27 cellular contexts compared by ENCODE assay signal in genomic region chr5:160445132-160445531, GRCh38. TPM values are rescaled to one million over a fixed set of nuclear protein-coding genes. Genes with fewer than 3 reads are reported as not detected.
DNase-seq lines count a peak whose midpoint lies in the region; ATAC-seq and TF ChIP-seq lines count a peak whose summit lies in the region.
"Had no signal": no experiment of that assay in that cellular context is flagged by ENCODE, and none has a peak within 500 bp of the region (broad histone marks: within the 10 kb centered on the region; RNA-seq: fewer than 3 reads in every experiment).

No MANE protein-coding gene starts in this region.

- no peak overlapping the region for H3K4me3 Mint-ChIP-seq in activated T-cell treated with anti-CD3 and anti-CD28 coated beads, Interleukin-2, amount 50 U/mL, for 72 hours
- H3K4me3 Mint-ChIP-seq in WTC11 (no peak overlapping the region), progenitor cell of endocrine pancreas (ENCODE audit: low read depth) (no peak overlapping the region)
- H3K4me3 Mint-ChIP-seq: activated naive CD8-positive, alpha-beta T cell treated with anti-CD3 and anti-CD28 coated beads, Interleukin-2, amount 10 ng/mL, durations not matched to agents 7 days and 5 days; H9; naive thymus-derived CD8-positive, alpha-beta T cell had no signal

- POLR2A ChIA-PET in WTC11 (lab: Charles Lee) = no interaction called here

- ATAC-seq in activated T-cell treated with anti-CD3 and anti-CD28 coated beads, Interleukin-2, amount 50 U/mL, for 72 hours (replicated peaks in 1 of 2) = no peak
- ATAC-seq in HG02678 (IDR thresholded peaks at IDR 0.05; ENCODE audit: unreplicated experiment) (peak; percentile 53), HG03175 (IDR thresholded peaks at IDR 0.05; ENCODE audit: unreplicated experiment) (peak; percentile 43), WTC11 (no peak)
- ATAC-seq: naive thymus-derived CD8-positive, alpha-beta T cell; upper lobe of right lung had no signal

- DNase-seq in activated T-cell treated with anti-CD3 and anti-CD28 coated beads, Interleukin-2, amount 50 U/mL, for 72 hours = no peak
- no peak for DNase-seq in activated T-cell treated with anti-CD3 and anti-CD28 coated beads, Interleukin-2, amount 50 U/mL, for 1 hour
- DNase-seq in KBM-7 = no peak
- DNase-seq in AG08396 (ENCODE audit: low spot score) = no peak
- DNase-seq in WTC11 (ENCODE audit: low spot score) = no peak
- no peak for DNase-seq in progenitor cell of endocrine pancreas (ENCODE audit: low spot score, unreplicated experiment)
- DNase-seq: activated CD4-positive, alpha-beta T cell treated with anti-CD3 and anti-CD28 coated beads, Interleukin-2, amount 50 U/mL, for 48 hours; activated CD8-positive, alpha-beta memory T cell treated with anti-CD3 and anti-CD28 coated beads, Interleukin-2, amount 50 U/mL, for 48 hours; activated effector memory CD4-positive, alpha-beta T cell treated with Interleukin-2 at 50 U/mL for 16 hours; activated naive CD8-positive, alpha-beta T cell treated with anti-CD3 and anti-CD28 coated beads, Interleukin-2, amount 10 ng/mL, durations not matched to agents 7 days and 5 days; caudate nucleus; dermis blood vessel endothelial cell; DMS53; GDM1; H9; KG1; left ventricle myocardium inferior; naive thymus-derived CD8-positive, alpha-beta T cell; NCI-H1417 treated with DMSO at 0.1 percent for 48 hours; NCI-H446 treated with DMSO at 0.1 percent for 48 hours; occipital lobe; SK-N-SH; stimulated activated CD4-positive, alpha-beta T cell treated with anti-CD3 and anti-CD28 coated beads, Interleukin-1b, Interleukin-23, amount 100 ng/mL, for 48 hours; T-helper 2 cell; upper lobe of right lung had no signal

- peaks cover 2 to 3% of the 10 kb centered on the region in 2 donors for H3K9me3 Mint-ChIP-seq in activated T-cell treated with anti-CD3 and anti-CD28 coated beads, Interleukin-2, amount 50 U/mL, for 72 hours
- H3K9me3 Mint-ChIP-seq in WTC11 (peaks cover 18% of the 10 kb centered on the region; the same call in 1 of the 2 replicates), progenitor cell of endocrine pancreas (ENCODE audit: low read depth) (peaks cover 11% of the 10 kb centered on the region)

- peaks cover 0 to 3% of the 10 kb centered on the region in 2 donors for H3K36me3 Mint-ChIP-seq in activated T-cell treated with anti-CD3 and anti-CD28 coated beads, Interleukin-2, amount 50 U/mL, for 72 hours (ENCODE audit: insufficient read depth in 2 of 2)
- H3K36me3 Mint-ChIP-seq in WTC11 (no peaks in the 10 kb centered on the region), progenitor cell of endocrine pancreas (ENCODE audit: insufficient read depth) (no peaks in the 10 kb centered on the region)
- H3K36me3 Mint-ChIP-seq: naive thymus-derived CD8-positive, alpha-beta T cell had no signal

- in situ Hi-C loops in KBM-7 (cut with MboI; ENCODE audit: low pct_unique_long_range_greater_than_20kb, low sequenced_read_pairs) = no loop called here

- TF ChIP-seq CTCF in WTC11 (IDR thresholded peaks at IDR 0.05) (no peak), progenitor cell of endocrine pancreas (IDR thresholded peaks at IDR 0.05; ENCODE audit: unreplicated experiment) (no peak)

- peak overlapping the region; percentile 38 for H3K27ac Mint-ChIP-seq in activated T-cell treated with anti-CD3 and anti-CD28 coated beads, Interleukin-2, amount 50 U/mL, for 72 hours
- no peak overlapping the region for H3K27ac Mint-ChIP-seq in WTC11
- H3K27ac Mint-ChIP-seq in progenitor cell of endocrine pancreas = no peak overlapping the region
- H3K27ac Mint-ChIP-seq: activated naive CD8-positive, alpha-beta T cell treated with anti-CD3 and anti-CD28 coated beads, Interleukin-2, amount 10 ng/mL, durations not matched to agents 7 days and 5 days; H9; naive thymus-derived CD8-positive, alpha-beta T cell had no signal

- peaks cover 34% of the 10 kb centered on the region for H3K4me1 Mint-ChIP-seq in activated T-cell treated with anti-CD3 and anti-CD28 coated beads, Interleukin-2, amount 50 U/mL, for 72 hours (ENCODE audit: low read depth)
- H3K4me1 Mint-ChIP-seq in WTC11 (peaks cover 11% of the 10 kb centered on the region), progenitor cell of endocrine pancreas (ENCODE audit: low read depth) (no peaks in the 10 kb centered on the region)

- H3K27me3 Mint-ChIP-seq in activated T-cell treated with anti-CD3 and anti-CD28 coated beads, Interleukin-2, amount 50 U/mL, for 72 hours (ENCODE audit: low read depth) = no peaks in the 10 kb centered on the region
- H3K27me3 Mint-ChIP-seq in WTC11 (ENCODE audit: low read depth) (no peaks in the 10 kb centered on the region; the same call in 1 of the 2 replicates), progenitor cell of endocrine pancreas (no peaks in the 10 kb centered on the region)
- H3K27me3 Mint-ChIP-seq: naive thymus-derived CD8-positive, alpha-beta T cell had no signal

- CTCF ChIA-PET in WTC11 (lab: Charles Lee) = no interaction called here

TF ChIP-seq in WTC11, 78 proteins besides CTCF, POLR2A, EP300 and RAD21:
- no peak for TF ChIP-seq ZNF423 (CRISPR knock-in tag; IDR thresholded peaks at IDR 0.05)
- no peak for TF ChIP-seq ZNF138 (CRISPR knock-in tag; conservative IDR thresholded peaks at IDR 0.05)
- TF ChIP-seq, protein P1, sequence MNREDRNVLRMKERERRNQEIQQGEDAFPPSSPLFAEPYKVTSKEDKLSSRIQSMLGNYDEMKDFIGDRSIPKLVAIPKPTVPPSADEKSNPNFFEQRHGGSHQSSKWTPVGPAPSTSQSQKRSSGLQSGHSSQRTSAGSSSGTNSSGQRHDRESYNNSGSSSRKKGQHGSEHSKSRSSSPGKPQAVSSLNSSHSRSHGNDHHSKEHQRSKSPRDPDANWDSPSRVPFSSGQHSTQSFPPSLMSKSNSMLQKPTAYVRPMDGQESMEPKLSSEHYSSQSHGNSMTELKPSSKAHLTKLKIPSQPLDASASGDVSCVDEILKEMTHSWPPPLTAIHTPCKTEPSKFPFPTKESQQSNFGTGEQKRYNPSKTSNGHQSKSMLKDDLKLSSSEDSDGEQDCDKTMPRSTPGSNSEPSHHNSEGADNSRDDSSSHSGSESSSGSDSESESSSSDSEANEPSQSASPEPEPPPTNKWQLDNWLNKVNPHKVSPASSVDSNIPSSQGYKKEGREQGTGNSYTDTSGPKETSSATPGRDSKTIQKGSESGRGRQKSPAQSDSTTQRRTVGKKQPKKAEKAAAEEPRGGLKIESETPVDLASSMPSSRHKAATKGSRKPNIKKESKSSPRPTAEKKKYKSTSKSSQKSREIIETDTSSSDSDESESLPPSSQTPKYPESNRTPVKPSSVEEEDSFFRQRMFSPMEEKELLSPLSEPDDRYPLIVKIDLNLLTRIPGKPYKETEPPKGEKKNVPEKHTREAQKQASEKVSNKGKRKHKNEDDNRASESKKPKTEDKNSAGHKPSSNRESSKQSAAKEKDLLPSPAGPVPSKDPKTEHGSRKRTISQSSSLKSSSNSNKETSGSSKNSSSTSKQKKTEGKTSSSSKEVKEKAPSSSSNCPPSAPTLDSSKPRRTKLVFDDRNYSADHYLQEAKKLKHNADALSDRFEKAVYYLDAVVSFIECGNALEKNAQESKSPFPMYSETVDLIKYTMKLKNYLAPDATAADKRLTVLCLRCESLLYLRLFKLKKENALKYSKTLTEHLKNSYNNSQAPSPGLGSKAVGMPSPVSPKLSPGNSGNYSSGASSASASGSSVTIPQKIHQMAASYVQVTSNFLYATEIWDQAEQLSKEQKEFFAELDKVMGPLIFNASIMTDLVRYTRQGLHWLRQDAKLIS (CRISPR knock-in tag; IDR thresholded peaks at IDR 0.05; ENCODE audit: borderline replicate concordance) = no peak
- TF ChIP-seq GRHL2 (CRISPR knock-in tag; IDR thresholded peaks at IDR 0.05; ENCODE audit: insufficient replicate concordance, severe bottlenecking) = no peak
- TF ChIP-seq OVOL2 (CRISPR knock-in tag; IDR thresholded peaks at IDR 0.05; ENCODE audit: borderline replicate concordance) = no peak
- TF ChIP-seq ZNF121 (CRISPR knock-in tag; IDR thresholded peaks at IDR 0.05) = no peak

RNA-seq across cellular contexts. Expression of gene PTTG1, which starts 23.5 kb away (rescaled TPM):
- 100 to 1,000 TPM; 112 to 137 TPM for total RNA-seq in activated T-cell treated with anti-CD3 and anti-CD28 coated beads, Interleukin-2, amount 50 U/mL, for 72 hours
- 239 to 273 TPM (median 270 TPM) in 3 replicates for total RNA-seq in WTC11 (2021)
- total RNA-seq in progenitor cell of endocrine pancreas = 48.2 and 50.0 TPM in 2 replicates

RNA-seq across cellular contexts. Expression of gene SLU7, which starts 26.3 kb away (rescaled TPM):
- total RNA-seq in activated T-cell treated with anti-CD3 and anti-CD28 coated beads, Interleukin-2, amount 50 U/mL, for 72 hours = 10 to 100 TPM; 50.9 to 55.7 TPM
- total RNA-seq in WTC11 (2021) (28.7 to 33.3 TPM (median 32.5 TPM) in 3 replicates), progenitor cell of endocrine pancreas (38.2 and 43.1 TPM in 2 replicates)

RNA-seq across cellular contexts. Expression of gene FAM200C, which starts 45.3 kb away (rescaled TPM):
- under 1 TPM; 0.46 to 0.89 TPM for total RNA-seq in activated T-cell treated with anti-CD3 and anti-CD28 coated beads, Interleukin-2, amount 50 U/mL, for 72 hours
- total RNA-seq in WTC11 (2021) = 5.4 to 7.2 TPM (median 6.3 TPM) in 3 replicates
- 6.5 and 7.0 TPM in 2 replicates for total RNA-seq in progenitor cell of endocrine pancreas

Comparison
In these comparisons a context has a peak if more than half of its experiments do, and no peak if none do; other contexts are left out.
1. ATAC-seq: peak in HG02678 (single experiment) and HG03175 (single experiment); none in activated T-cell treated with anti-CD3 and anti-CD28 coated beads, Interleukin-2, amount 50 U/mL, for 72 hours (0 of 2) and WTC11 (single experiment).